30 cellular contexts compared by ENCODE assay signal in genomic region chr11:75186999-75187398, GRCh38. TPM values are rescaled to one million over a fixed set of nuclear protein-coding genes. Genes with fewer than 3 reads are reported as not detected.
"Had no signal": no experiment of that assay in that cellular context is flagged by ENCODE, and none has a peak within 500 bp of the region (broad histone marks: within the 10 kb centered on the region; RNA-seq: fewer than 3 reads in every experiment).

No MANE protein-coding gene starts in this region.

- H3K4me3 Mint-ChIP-seq: activated CD4-positive, alpha-beta memory T cell treated with anti-CD3 and anti-CD28 coated beads for 36 hours; activated CD4-positive, alpha-beta T cell treated with anti-CD3 and anti-CD28 coated beads for 36 hours; activated CD4-positive, alpha-beta T cell treated with anti-CD3 and anti-CD28 coated beads, Interleukin-2, amount 10 ng/mL, durations not matched to agents 24 days and 14 days; activated CD8-positive, alpha-beta memory T cell treated with anti-CD3 and anti-CD28 coated beads, Interleukin-2, amount 10 ng/mL, durations not matched to agents 7 days and 5 days; activated CD8-positive, alpha-beta T cell treated with anti-CD3 and anti-CD28 coated beads, Interleukin-2, amount 10 ng/mL, durations not matched to agents 7 days and 5 days; activated naive CD4-positive, alpha-beta T cell treated with anti-CD3 and anti-CD28 coated beads for 36 hours; activated naive CD4-positive, alpha-beta T cell treated with anti-CD3 and anti-CD28 coated beads, Interleukin-2, amount 50 U/mL, for 24 hours; activated naive CD8-positive, alpha-beta T cell treated with anti-CD3 and anti-CD28 coated beads for 36 hours; activated naive CD8-positive, alpha-beta T cell treated with anti-CD3 and anti-CD28 coated beads, Interleukin-2, amount 50 U/mL, for 24 hours; activated T-helper 1 cell treated with anti-CD3 and anti-CD28 coated beads, Interleukin-12 subunit alpha, Interleukin-12 subunit beta, Interleukin-2, Interleukin-4 antibody, amounts not matched to agents 30 ng/mL and 10 ng/mL and 1 ng/mL, durations not matched to agents 14 hours and 24 hours and 36 hours; endodermal cell had no signal

- DNase-seq: activated CD4-positive, alpha-beta memory T cell treated with anti-CD3 and anti-CD28 coated beads for 36 hours; activated CD4-positive, alpha-beta T cell treated with anti-CD3 and anti-CD28 coated beads for 36 hours; activated CD4-positive, alpha-beta T cell treated with anti-CD3 and anti-CD28 coated beads, Interleukin-2, amount 10 ng/mL, durations not matched to agents 24 days and 14 days; activated CD4-positive, CD25-positive, alpha-beta regulatory T cell; activated CD4-positive, CD25-positive, alpha-beta regulatory T cell treated with anti-CD3 and anti-CD28 coated beads, Interleukin-2, amount 50 U/mL, for 72 hours; activated CD8-positive, alpha-beta memory T cell treated with anti-CD3 and anti-CD28 coated beads, Interleukin-2, amount 10 ng/mL, durations not matched to agents 7 days and 5 days; activated CD8-positive, alpha-beta memory T cell treated with anti-CD3 and anti-CD28 coated beads, Interleukin-2, amount 50 U/mL, for 4 hours; activated CD8-positive, alpha-beta T cell treated with anti-CD3 and anti-CD28 coated beads, Interleukin-2, amount 10 ng/mL, durations not matched to agents 7 days and 5 days; activated effector memory CD4-positive, alpha-beta T cell treated with anti-CD3 and anti-CD28 coated beads, Interleukin-2, amount 50 U/mL, for 16 hours; activated naive CD4-positive, alpha-beta T cell treated with anti-CD3 and anti-CD28 coated beads for 36 hours; activated naive CD8-positive, alpha-beta T cell treated with anti-CD3 and anti-CD28 coated beads for 36 hours; activated naive CD8-positive, alpha-beta T cell treated with anti-CD3 and anti-CD28 coated beads, Interleukin-2, amount 50 U/mL, for 24 hours; activated T-cell treated with anti-CD3 and anti-CD28 coated beads, Interleukin-2, amount 50 U/mL, for 1 hour; activated T-cell treated with anti-CD3 and anti-CD28 coated beads, Interleukin-2, amount 50 U/mL, for 48 hours; adrenal gland; amygdala; body of pancreas; caudate nucleus; colonic mucosa; dorsolateral prefrontal cortex; effector memory CD4-positive, alpha-beta T cell; endodermal cell; foreskin fibroblast; head of caudate nucleus; T-helper 2 cell had no signal

- H3K4me1 ChIP-seq: body of pancreas, colonic mucosa had no signal

- H3K36me3 ChIP-seq: colonic mucosa had no signal

- H3K4me1 Mint-ChIP-seq: activated CD4-positive, alpha-beta T cell treated with anti-CD3 and anti-CD28 coated beads for 36 hours; activated CD4-positive, alpha-beta T cell treated with anti-CD3 and anti-CD28 coated beads, Interleukin-2, amount 10 ng/mL, durations not matched to agents 24 days and 14 days; activated naive CD4-positive, alpha-beta T cell treated with anti-CD3 and anti-CD28 coated beads, Interleukin-2, amount 50 U/mL, for 24 hours; activated naive CD8-positive, alpha-beta T cell treated with anti-CD3 and anti-CD28 coated beads for 36 hours; activated naive CD8-positive, alpha-beta T cell treated with anti-CD3 and anti-CD28 coated beads, Interleukin-2, amount 50 U/mL, for 24 hours had no signal

- H3K27ac Mint-ChIP-seq: activated CD4-positive, alpha-beta memory T cell treated with anti-CD3 and anti-CD28 coated beads for 36 hours; activated CD4-positive, alpha-beta T cell treated with anti-CD3 and anti-CD28 coated beads for 36 hours; activated CD4-positive, alpha-beta T cell treated with anti-CD3 and anti-CD28 coated beads, Interleukin-2, amount 10 ng/mL, durations not matched to agents 24 days and 14 days; activated CD8-positive, alpha-beta memory T cell treated with anti-CD3 and anti-CD28 coated beads, Interleukin-2, amount 10 ng/mL, durations not matched to agents 7 days and 5 days; activated CD8-positive, alpha-beta T cell treated with anti-CD3 and anti-CD28 coated beads, Interleukin-2, amount 10 ng/mL, durations not matched to agents 7 days and 5 days; activated naive CD4-positive, alpha-beta T cell treated with anti-CD3 and anti-CD28 coated beads for 36 hours; activated naive CD4-positive, alpha-beta T cell treated with anti-CD3 and anti-CD28 coated beads, Interleukin-2, amount 50 U/mL, for 24 hours; activated naive CD8-positive, alpha-beta T cell treated with anti-CD3 and anti-CD28 coated beads for 36 hours; activated naive CD8-positive, alpha-beta T cell treated with anti-CD3 and anti-CD28 coated beads, Interleukin-2, amount 50 U/mL, for 24 hours; activated T-helper 1 cell treated with anti-CD3 and anti-CD28 coated beads, Interleukin-12 subunit alpha, Interleukin-12 subunit beta, Interleukin-2, Interleukin-4 antibody, amounts not matched to agents 30 ng/mL and 10 ng/mL and 1 ng/mL, durations not matched to agents 14 hours and 24 hours and 36 hours; activated T-helper 2 cell treated with anti-CD3 and anti-CD28 coated beads, Interferon-gamma antibody, Interleukin-2, Interleukin-4, amounts not matched to agents 10 μg/mL and 5 μg/mL and 100 μg/mL, durations not matched to agents 14 hours and 24 hours and 36 hours; endodermal cell had no signal

- H3K27ac ChIP-seq: body of pancreas, colonic mucosa had no signal

- ATAC-seq: activated CD4-positive, alpha-beta T cell treated with anti-CD3 and anti-CD28 coated beads for 36 hours; activated CD8-positive, alpha-beta memory T cell treated with anti-CD3 and anti-CD28 coated beads, Interleukin-2, amount 10 ng/mL, durations not matched to agents 7 days and 5 days; activated CD8-positive, alpha-beta T cell treated with anti-CD3 and anti-CD28 coated beads, Interleukin-2, amount 10 ng/mL, durations not matched to agents 7 days and 5 days; activated naive CD8-positive, alpha-beta T cell treated with anti-CD3 and anti-CD28 coated beads, Interleukin-2, amount 50 U/mL, for 24 hours; body of pancreas; esophagus mucosa had no signal

- H3K4me3 ChIP-seq: adrenal gland, body of pancreas, colonic mucosa, dorsolateral prefrontal cortex had no signal

- H3K9me3 ChIP-seq: adrenal gland, body of pancreas, colonic mucosa had no signal

- H3K36me3 Mint-ChIP-seq: activated CD4-positive, alpha-beta memory T cell treated with anti-CD3 and anti-CD28 coated beads for 36 hours; activated CD8-positive, alpha-beta memory T cell treated with anti-CD3 and anti-CD28 coated beads, Interleukin-2, amount 10 ng/mL, durations not matched to agents 7 days and 5 days; activated naive CD4-positive, alpha-beta T cell treated with anti-CD3 and anti-CD28 coated beads, Interleukin-2, amount 50 U/mL, for 24 hours; activated naive CD8-positive, alpha-beta T cell treated with anti-CD3 and anti-CD28 coated beads for 36 hours had no signal

- H3K27me3 ChIP-seq: adrenal gland, body of pancreas, colonic mucosa, dorsolateral prefrontal cortex had no signal

- H3K9me3 Mint-ChIP-seq: activated CD4-positive, alpha-beta memory T cell treated with anti-CD3 and anti-CD28 coated beads for 36 hours; activated CD4-positive, alpha-beta T cell treated with anti-CD3 and anti-CD28 coated beads, Interleukin-2, amount 10 ng/mL, durations not matched to agents 24 days and 14 days; activated naive CD4-positive, alpha-beta T cell treated with anti-CD3 and anti-CD28 coated beads for 36 hours; activated naive CD4-positive, alpha-beta T cell treated with anti-CD3 and anti-CD28 coated beads, Interleukin-2, amount 50 U/mL, for 24 hours; activated naive CD8-positive, alpha-beta T cell treated with anti-CD3 and anti-CD28 coated beads for 36 hours; activated naive CD8-positive, alpha-beta T cell treated with anti-CD3 and anti-CD28 coated beads, Interleukin-2, amount 50 U/mL, for 24 hours; activated T-helper 1 cell treated with anti-CD3 and anti-CD28 coated beads, Interleukin-12 subunit alpha, Interleukin-12 subunit beta, Interleukin-2, Interleukin-4 antibody, amounts not matched to agents 30 ng/mL and 10 ng/mL and 1 ng/mL, durations not matched to agents 14 hours and 24 hours and 36 hours; activated T-helper 2 cell treated with anti-CD3 and anti-CD28 coated beads, Interferon-gamma antibody, Interleukin-2, Interleukin-4, amounts not matched to agents 10 μg/mL and 5 μg/mL and 100 μg/mL, durations not matched to agents 14 hours and 24 hours and 36 hours; endodermal cell had no signal

- H3K27me3 Mint-ChIP-seq: activated CD4-positive, alpha-beta memory T cell treated with anti-CD3 and anti-CD28 coated beads for 36 hours had no signal

RNA-seq across cellular contexts. Expression of gene TPBGL, which starts 53.6 kb away (rescaled TPM):
- polyA plus RNA-seq: aorta had no signal
